In genomic region chr17:73824321-73824720, GRCh38 we compare ENCODE assay signal across 15 cellular contexts.
A peak's percentile ranks its signal among the peaks of the same experiment; 100 is the strongest.
DNase-seq lines count a peak whose midpoint lies in the region; ATAC-seq lines count a peak whose summit lies in the region.
"Had no signal": no experiment of that assay in that cellular context is flagged by ENCODE, and none has a peak within 500 bp of the region (broad histone marks: within the 10 kb centered on the region; RNA-seq: fewer than 3 reads in every experiment).

No MANE protein-coding gene starts in this region.

- H3K79me2 ChIP-seq in Karpas-422 (ENCODE audit: low read length): no peaks in the 10 kb centered on the region

- peaks cover 47% of the 10 kb centered on the region for H3K4me1 Mint-ChIP-seq in T-helper 17 cell
- peaks cover 11 to 32% of the 10 kb centered on the region in 2 donors for H3K4me1 Mint-ChIP-seq in natural killer cell treated with Interleukin-12 subunit alpha and Interleukin-12 subunit beta and Interleukin-15 and Interleukin-18, amount 100 ng/mL, for 72 hours (ENCODE audit: low read depth in 2 of 2)

- DNase-seq in NCI-H345 (lab: John Stamatoyannopoulos, UW) (peak; percentile 35), NCI-H345 treated with DMSO at 0.1 percent for 48 hours (lab: John Stamatoyannopoulos, UW; ENCODE audit: unreplicated experiment) (no peak), DMS79 (lab: John Stamatoyannopoulos, UW) (peak; percentile 29), T-helper 17 cell (no peak), Karpas-422 (no peak)
- no peak for DNase-seq in natural killer cell treated with Interleukin-12 subunit alpha and Interleukin-12 subunit beta and Interleukin-15 and Interleukin-18, amount 100 ng/mL, for 72 hours (ENCODE audit: low spot score)
- DNase-seq: ACHN; CD8-positive, alpha-beta T cell; GOT3; NCI-H2029 treated with DMSO at 0.1 percent for 48 hours; NCI-H446 treated with DMSO at 0.1 percent for 48 hours; RPMI8226; SJCRH30 had no signal

- H3K4me3 ChIP-seq in Karpas-422 (ENCODE audit: low read length): no peak overlapping the region
- H3K4me3 ChIP-seq: K562, SJCRH30 had no signal

- H3K36me3 ChIP-seq in Karpas-422 (ENCODE audit: insufficient read depth, low read length): no peaks in the 10 kb centered on the region
- H3K36me3 ChIP-seq: SJCRH30 had no signal

- no peak for ATAC-seq in T-helper 17 cell
- ATAC-seq in natural killer cell treated with Interleukin-12 subunit alpha and Interleukin-12 subunit beta and Interleukin-15 and Interleukin-18, amount 100 ng/mL, for 72 hours: no peak
- ATAC-seq in HG03354 (IDR thresholded peaks at IDR 0.05; ENCODE audit: poor library complexity, severe bottlenecking, unreplicated experiment): no peak
- ATAC-seq: CD8-positive, alpha-beta T cell; K562 had no signal

- H3K4me2 ChIP-seq in Karpas-422 (ENCODE audit: low read depth, low read length, poor library complexity, severe bottlenecking): no peak overlapping the region

- H3K27ac Mint-ChIP-seq in T-helper 17 cell: peak overlapping the region; percentile 56
- peak overlapping the region in 1 of 2 donors; percentile 8 for H3K27ac Mint-ChIP-seq in natural killer cell treated with Interleukin-12 subunit alpha and Interleukin-12 subunit beta and Interleukin-15 and Interleukin-18, amount 100 ng/mL, for 72 hours
- H3K27ac Mint-ChIP-seq: CD8-positive, alpha-beta T cell had no signal

- no peaks in the 10 kb centered on the region for H3K4me1 ChIP-seq in Karpas-422 (ENCODE audit: low read length)
- H3K4me1 ChIP-seq: SJCRH30 had no signal

- H3K27me3 Mint-ChIP-seq in T-helper 17 cell: no peaks in the 10 kb centered on the region
- peaks cover 0 to 2% of the 10 kb centered on the region in 2 donors for H3K27me3 Mint-ChIP-seq in natural killer cell treated with Interleukin-12 subunit alpha and Interleukin-12 subunit beta and Interleukin-15 and Interleukin-18, amount 100 ng/mL, for 72 hours

- H3K27me3 ChIP-seq in Karpas-422 (ENCODE audit: low read length): no peaks in the 10 kb centered on the region

- no peaks in the 10 kb centered on the region for H3K36me3 Mint-ChIP-seq in T-helper 17 cell (ENCODE audit: low read depth)
- H3K36me3 Mint-ChIP-seq in natural killer cell treated with Interleukin-12 subunit alpha and Interleukin-12 subunit beta and Interleukin-15 and Interleukin-18, amount 100 ng/mL, for 72 hours: no peaks in the 10 kb centered on the region
- H3K36me3 Mint-ChIP-seq: CD8-positive, alpha-beta T cell had no signal

- no peaks in the 10 kb centered on the region for H3K9me2 ChIP-seq in Karpas-422 (replicated peaks; ENCODE audit: insufficient read depth, low read length)

- H3K4me3 Mint-ChIP-seq in T-helper 17 cell: no peak overlapping the region
- H3K4me3 Mint-ChIP-seq in natural killer cell treated with Interleukin-12 subunit alpha and Interleukin-12 subunit beta and Interleukin-15 and Interleukin-18, amount 100 ng/mL, for 72 hours: peak overlapping the region; percentile 58
- H3K4me3 Mint-ChIP-seq: CD8-positive, alpha-beta T cell had no signal

- no peak overlapping the region for H3K9ac ChIP-seq in Karpas-422 (ENCODE audit: low read length)

- no peaks in the 10 kb centered on the region for H3K9me3 Mint-ChIP-seq in natural killer cell treated with Interleukin-12 subunit alpha and Interleukin-12 subunit beta and Interleukin-15 and Interleukin-18, amount 100 ng/mL, for 72 hours
- H3K9me3 Mint-ChIP-seq: CD8-positive, alpha-beta T cell had no signal

- no peak overlapping the region for H2AFZ ChIP-seq in Karpas-422 (ENCODE audit: low read length)

- H3K9me3 ChIP-seq in T-helper 17 cell (ENCODE audit: control insufficient read depth, low read length, poor library complexity, severe bottlenecking): no peaks in the 10 kb centered on the region
- no peaks in the 10 kb centered on the region for H3K9me3 ChIP-seq in Karpas-422 (ENCODE audit: low read length)
- H3K9me3 ChIP-seq: SJCRH30 had no signal

- H4K20me1 ChIP-seq in Karpas-422 (ENCODE audit: insufficient read depth, low read depth, low read length): 0 out of 2 replicates have a peak, but pooled peaks cover 2% of the 10 kb centered on the region

- no peak overlapping the region for H3K27ac ChIP-seq in Karpas-422 (ENCODE audit: low read length)
- H3K27ac ChIP-seq: SJCRH30 had no signal

Comparison
In these comparisons a context has a peak if more than half of its experiments do, and no peak if none do; other contexts are left out.
1. DNase-seq: peak in NCI-H345 (single experiment) and DMS79 (single experiment); none in NCI-H345 treated with DMSO at 0.1 percent for 48 hours (single experiment), T-helper 17 cell (0 of 3), natural killer cell treated with Interleukin-12 subunit alpha and Interleukin-12 subunit beta and Interleukin-15 and Interleukin-18, amount 100 ng/mL, for 72 hours (single experiment) and Karpas-422 (single experiment).